Comparison of ENCODE assay signal across 28 cellular contexts in genomic region chr3:193941486-193941885, GRCh38.
"Had no signal": no experiment of that assay in that cellular context is flagged by ENCODE, and none has a peak within 500 bp of the region (broad histone marks: within the 10 kb centered on the region; RNA-seq: fewer than 3 reads in every experiment).

No MANE protein-coding gene starts in this region.

- H3K4me1 ChIP-seq: colonic mucosa, gastrocnemius medialis, left lung, lower lobe of right lung had no signal

- H3K27me3 ChIP-seq: colonic mucosa, gastrocnemius medialis, left lung had no signal

- H3K9me3 ChIP-seq: colonic mucosa, esophagus squamous epithelium, gastrocnemius medialis, heart right ventricle, left lung, lower lobe of right lung, mucosa of descending colon had no signal

- H3K36me3 ChIP-seq: colonic mucosa, esophagus squamous epithelium, gastrocnemius medialis, heart right ventricle, left lung, lower lobe of right lung had no signal

- DNase-seq: colonic mucosa; cortex of kidney; effector CD8-positive, alpha-beta T cell; effector memory CD8-positive, alpha-beta T cell; endodermal cell; erythroblast; esophagus squamous epithelium; foreskin fibroblast; foreskin melanocyte; gastrocnemius medialis; glutamatergic neuron; head of caudate nucleus; heart right ventricle; hypothalamus; immature natural killer cell; islet precursor cell; kidney; kidney glomerular epithelial cell; left cardiac atrium; left lung; left ventricle myocardium superior; lower lobe of right lung; mesenchymal stem cell; mucosa of descending colon; naive B cell had no signal

- H3K4me3 ChIP-seq: colonic mucosa, esophagus squamous epithelium, gastrocnemius medialis, heart right ventricle, left lung, lower lobe of right lung, mucosa of descending colon had no signal

- H3K27ac ChIP-seq: colonic mucosa, epithelial cell of prostate, esophagus squamous epithelium, gastrocnemius medialis, heart right ventricle, left lung, lower lobe of right lung had no signal

- FAIRE-seq: endometrium, kidney had no signal

- ATAC-seq: effector memory CD8-positive, alpha-beta T cell; esophagus mucosa; gastrocnemius medialis; heart right ventricle; left cardiac atrium; left lung; left ventricle myocardium superior; lower lobe of right lung; mucosa of descending colon had no signal
